ENCODE assay signal across 13 cellular contexts in genomic region chr10:45375101-45375500, GRCh38. TPM values are rescaled to one million over a fixed set of nuclear protein-coding genes. Genes with fewer than 3 reads are reported as not detected.
DNase-seq lines count a peak whose midpoint lies in the region; FAIRE-seq and TF ChIP-seq lines count a peak whose summit lies in the region.
"Had no signal": no experiment of that assay in that cellular context is flagged by ENCODE, and none has a peak within 500 bp of the region (broad histone marks: within the 10 kb centered on the region; RNA-seq: fewer than 3 reads in every experiment).

No MANE protein-coding gene starts in this region.

- no peaks in the 10 kb centered on the region for H3K4me1 ChIP-seq in endodermal cell (ENCODE audit: control insufficient read depth, insufficient read depth, low read length)

- H3K36me3 ChIP-seq in endodermal cell (ENCODE audit: control insufficient read depth, insufficient read depth, low read length) = no peaks in the 10 kb centered on the region
- H3K36me3 ChIP-seq: tibial nerve had no signal

- no peaks in the 10 kb centered on the region for H3K9me3 ChIP-seq in endodermal cell (ENCODE audit: control insufficient read depth, low read length)
- H3K9me3 ChIP-seq: tibial nerve had no signal

- in situ Hi-C loops in ACHN (cut with HindIII; ENCODE audit: low pct_ligation_motif_present, low pct_unique_long_range_greater_than_20kb, low sequenced_read_pairs) = no loop called here

- H3K27me3 Mint-ChIP-seq in activated T-cell treated with anti-CD3 and anti-CD28 coated beads, Interleukin-2, amount 50 U/mL, for 24 hours = peaks cover 64% of the 10 kb centered on the region
- H3K27me3 Mint-ChIP-seq in endodermal cell (ENCODE audit: insufficient read depth) = peaks cover 69% of the 10 kb centered on the region

- no peak for TF ChIP-seq CTCF in endodermal cell (conservative IDR thresholded peaks at IDR 0.05)
- no peak for TF ChIP-seq CTCF in D721Med (IDR thresholded peaks at IDR 0.05; ENCODE audit: insufficient read depth, missing control alignments)

- H3K4me1 Mint-ChIP-seq in activated T-cell treated with anti-CD3 and anti-CD28 coated beads, Interleukin-2, amount 50 U/mL, for 24 hours (ENCODE audit: low read depth) = peaks cover 9% of the 10 kb centered on the region
- peaks cover 2% of the 10 kb centered on the region for H3K4me1 Mint-ChIP-seq in endodermal cell

- H3K4me3 ChIP-seq in endodermal cell (ENCODE audit: low read length) = no peak overlapping the region
- peak overlapping the region; percentile 10 to 45 (median 35) for H3K4me3 ChIP-seq in skin epidermis

- no peak for DNase-seq in activated T-cell treated with anti-CD3 and anti-CD28 coated beads, Interleukin-2, amount 50 U/mL, for 24 hours
- DNase-seq in activated T-cell treated with anti-CD3 and anti-CD28 coated beads, Interleukin-2, amount 50 U/mL, for 1 hour = no peak
- DNase-seq in NCI-H526 treated with DMSO at 0.1 percent for 48 hours (lab: John Stamatoyannopoulos, UW) (peak; percentile 33), endodermal cell (no peak), dedifferentiated amniotic fluid mesenchymal stem cell (ENCODE audit: extremely low spot score) (no peak), D721Med (ENCODE audit: insufficient read length, low spot score) (no peak), ACHN (no peak)
- DNase-seq: activated gamma-delta T cell; effector CD8-positive, alpha-beta T cell; hippocampal formation; stimulated activated CD4-positive, alpha-beta T cell treated with anti-CD3 and anti-CD28 coated beads, Interleukin-2, amount 100 ng/mL, for 48 hours had no signal

- 84 to 86% methylated on average over 8 of the region's 8 CpGs for WGBS in endodermal cell (ENCODE audit: insufficient coverage in 1 of 2, insufficient read length in 1 of 2), 2 experiments

- no peak for FAIRE-seq in D721Med (lab: Jason Lieb, UNC)

- H3K27me3 ChIP-seq in endodermal cell (ENCODE audit: control insufficient read depth, insufficient read depth, low read length, poor library complexity, severe bottlenecking) = peaks cover 73% of the 10 kb centered on the region

- H3K27ac Mint-ChIP-seq in activated T-cell treated with anti-CD3 and anti-CD28 coated beads, Interleukin-2, amount 50 U/mL, for 24 hours = no peak overlapping the region
- H3K27ac Mint-ChIP-seq in endodermal cell = no peak overlapping the region

- peak overlapping the region; percentile 20 for H3K4me3 Mint-ChIP-seq in activated T-cell treated with anti-CD3 and anti-CD28 coated beads, Interleukin-2, amount 50 U/mL, for 24 hours
- peak overlapping the region; percentile 53 for H3K4me3 Mint-ChIP-seq in endodermal cell

- no peak overlapping the region for H3K9ac ChIP-seq in endodermal cell (ENCODE audit: extremely low read depth, low read length, poor library complexity, severe bottlenecking)

- H3K27ac ChIP-seq in endodermal cell (ENCODE audit: low read depth, low read length) (no peak overlapping the region), skin epidermis (peak overlapping the region in 8 of 21 experiments; percentile 13 to 83 (median 70))

- no peaks in the 10 kb centered on the region for H3K36me3 Mint-ChIP-seq in activated T-cell treated with anti-CD3 and anti-CD28 coated beads, Interleukin-2, amount 50 U/mL, for 24 hours (ENCODE audit: low read depth)
- no peaks in the 10 kb centered on the region for H3K36me3 Mint-ChIP-seq in endodermal cell (ENCODE audit: low read depth)

- H3K9me3 Mint-ChIP-seq in activated T-cell treated with anti-CD3 and anti-CD28 coated beads, Interleukin-2, amount 50 U/mL, for 24 hours = no peaks in the 10 kb centered on the region
- no peaks in the 10 kb centered on the region for H3K9me3 Mint-ChIP-seq in endodermal cell

RNA-seq across cellular contexts. Expression of gene ALOX5, which starts 1.1 kb away (rescaled TPM):
- 1 to 10 TPM in 1 of 2 donors, under 1 TPM in 1; 0.31 to 1.1 TPM for total RNA-seq in endodermal cell
- 1.1 TPM for polyA plus RNA-seq in endodermal cell (2013, experiment 1 of 2)
- 1.6 TPM for polyA plus RNA-seq in endodermal cell (2013, experiment 2 of 2)

RNA-seq across cellular contexts. Expression of gene OR13A1, which starts 59.7 kb away (rescaled TPM):
- total RNA-seq in endodermal cell = under 1 TPM in 1 of 2 donors, not detected in 1; 0.31 TPM
- polyA plus RNA-seq in endodermal cell (2013, experiment 1 of 2) = 0.18 TPM
- 0.17 TPM for polyA plus RNA-seq in endodermal cell (2013, experiment 2 of 2)
- total RNA-seq: tibial nerve had no signal
